ENCODE assay signal across 8 cellular contexts in the genomic region with DNA sequence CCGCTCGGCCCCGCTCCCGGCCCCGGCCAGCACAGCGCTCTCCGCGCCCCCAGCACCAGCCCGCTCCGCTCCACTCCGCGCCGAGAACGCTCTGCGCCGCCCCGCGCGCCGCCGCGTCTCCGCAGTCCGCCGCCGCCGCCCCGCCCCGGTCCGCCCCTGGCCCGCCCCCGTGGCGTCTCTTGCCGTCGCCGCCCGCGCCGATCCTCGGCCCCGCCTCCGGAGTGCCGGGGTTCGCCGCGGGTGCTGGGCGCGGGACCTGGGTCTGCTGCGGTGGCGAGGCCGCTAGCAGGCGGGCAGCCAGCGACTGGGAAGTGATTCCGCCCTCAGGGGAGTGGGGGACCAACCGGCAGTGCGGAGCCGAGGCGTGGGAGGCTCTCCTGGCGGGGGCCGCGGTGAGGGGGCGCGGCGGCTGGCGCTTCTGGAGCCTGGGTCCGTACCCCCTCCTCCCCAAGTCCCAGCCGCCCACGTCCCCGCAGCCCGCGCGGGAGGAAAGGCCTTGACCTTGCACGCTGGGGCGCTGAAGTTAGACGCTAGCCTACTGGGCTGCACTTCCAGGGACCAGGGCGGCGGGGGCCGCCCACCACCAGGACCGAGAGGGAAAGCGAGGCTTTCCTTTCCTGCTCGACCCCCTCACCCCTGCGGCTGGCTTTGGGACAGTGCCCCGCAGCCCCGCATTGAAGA. TPM values are rescaled to one million over a fixed set of nuclear protein-coding genes. Genes with fewer than 3 reads are reported as not detected.
DNase-seq lines count a peak whose midpoint lies in the region; ATAC-seq and TF ChIP-seq lines count a peak whose summit lies in the region.

A gene with protein sequence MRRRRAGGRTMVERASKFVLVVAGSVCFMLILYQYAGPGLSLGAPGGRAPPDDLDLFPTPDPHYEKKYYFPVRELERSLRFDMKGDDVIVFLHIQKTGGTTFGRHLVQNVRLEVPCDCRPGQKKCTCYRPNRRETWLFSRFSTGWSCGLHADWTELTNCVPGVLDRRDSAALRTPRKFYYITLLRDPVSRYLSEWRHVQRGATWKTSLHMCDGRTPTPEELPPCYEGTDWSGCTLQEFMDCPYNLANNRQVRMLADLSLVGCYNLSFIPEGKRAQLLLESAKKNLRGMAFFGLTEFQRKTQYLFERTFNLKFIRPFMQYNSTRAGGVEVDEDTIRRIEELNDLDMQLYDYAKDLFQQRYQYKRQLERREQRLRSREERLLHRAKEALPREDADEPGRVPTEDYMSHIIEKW (minus strand): TSS at position 93 of the 681 bp plus-strand sequence. CDS start 305 bp downstream, outside the sequence.

- peak; percentile 61 for ATAC-seq in GM21381 (IDR thresholded peaks at IDR 0.05; ENCODE audit: unreplicated experiment)
- ATAC-seq in activated T-cell treated with anti-CD3 and anti-CD28 coated beads, Interleukin-2, amount 50 U/mL, for 72 hours (replicated peaks in 1 of 2): peak; percentile 87

- H3K36me3 ChIP-seq in esophagus squamous epithelium: peaks cover 0 to 15% (median 5%) of the 10 kb centered on the region in 3 donors

- peaks cover 0 to 1% of the 10 kb centered on the region in 2 donors for H3K36me3 Mint-ChIP-seq in activated T-cell treated with anti-CD3 and anti-CD28 coated beads, Interleukin-2, amount 50 U/mL, for 72 hours (ENCODE audit: insufficient read depth in 2 of 2)

- no peaks in the 10 kb centered on the region for H3K9me3 ChIP-seq in esophagus squamous epithelium

- peak in 2 of 4 donors; percentile 56 to 58 for TF ChIP-seq POLR2A in esophagus squamous epithelium (IDR thresholded peaks at IDR 0.05)

- H3K4me1 ChIP-seq in esophagus squamous epithelium: peaks cover 44 to 86% (median 47%) of the 10 kb centered on the region in 3 donors

- DNase-seq in D341Med (ENCODE audit: low spot score) (peak; percentile 94), HUDEP-2 (lab: John Stamatoyannopoulos, UW; ENCODE audit: unreplicated experiment in 76 of 76) (peak in 67 of 76 experiments; percentile 2 to 87 (median 69)), RPMI7951 (ENCODE audit: low read depth) (peak; percentile 81), esophagus squamous epithelium (lab: John Stamatoyannopoulos, UW) (peak; percentile 14), myocyte (ENCODE audit: low read depth) (peak; percentile 89)
- peak; percentile 92 to 95 for DNase-seq in activated T-cell treated with anti-CD3 and anti-CD28 coated beads, Interleukin-2, amount 50 U/mL, for 72 hours
- DNase-seq in stimulated activated CD8-positive, alpha-beta memory T cell treated with anti-CD3 and anti-CD28 coated beads, Interleukin-7, amount 100 ng/mL, for 4 hours (ENCODE audit: low read depth in 2 of 2): peak; percentile 64 to 88

- H3K27me3 Mint-ChIP-seq in activated T-cell treated with anti-CD3 and anti-CD28 coated beads, Interleukin-2, amount 50 U/mL, for 72 hours (ENCODE audit: low read depth): peaks cover 12% of the 10 kb centered on the region

- H3K27ac Mint-ChIP-seq in activated T-cell treated with anti-CD3 and anti-CD28 coated beads, Interleukin-2, amount 50 U/mL, for 72 hours: no peak within 1 kb of the TSS

- H3K27ac ChIP-seq in esophagus squamous epithelium: peak within 1 kb of the TSS; percentile 69 to 85 (median 78)

- no peaks in the 10 kb centered on the region for H3K27me3 ChIP-seq in esophagus squamous epithelium

- peak within 1 kb of the TSS; percentile 76 to 94 (median 86) for H3K4me3 ChIP-seq in esophagus squamous epithelium

- intact Hi-C loops in esophagus squamous epithelium (cut with DNase I): loop anchor here (10.0 kb wide), 1 partner anchor 134 kb away; no protein-coding TSS in a partner anchor

- WGBS in esophagus squamous epithelium, 2 donors: 4% methylated on average over 5 of the region's 84 CpGs; no CpG with 5 or more reads in 1 of the 2 donors

- peaks cover 42% of the 10 kb centered on the region for H3K4me1 Mint-ChIP-seq in activated T-cell treated with anti-CD3 and anti-CD28 coated beads, Interleukin-2, amount 50 U/mL, for 72 hours (ENCODE audit: low read depth)

- TF ChIP-seq CTCF in esophagus squamous epithelium (IDR thresholded peaks at IDR 0.05): no peak

- H3K4me3 Mint-ChIP-seq in activated T-cell treated with anti-CD3 and anti-CD28 coated beads, Interleukin-2, amount 50 U/mL, for 72 hours: peak within 1 kb of the TSS; percentile 96 to 98

- no peaks in the 10 kb centered on the region for H3K9me3 Mint-ChIP-seq in activated T-cell treated with anti-CD3 and anti-CD28 coated beads, Interleukin-2, amount 50 U/mL, for 72 hours

RNA-seq across cellular contexts. Expression of the gene that starts here (rescaled TPM):
- total RNA-seq in RPMI7951 (2014; rRNA removed; shearing (Covaris generic)): 2.9 and 4.6 TPM in 2 replicates
- total RNA-seq in activated T-cell treated with anti-CD3 and anti-CD28 coated beads, Interleukin-2, amount 50 U/mL, for 72 hours: 10 to 100 TPM; 10.6 to 11.3 TPM
- total RNA-seq in esophagus squamous epithelium (10 to 100 TPM; 44.7 to 73.8 (median 56.8) TPM), myocyte (30.8 and 43.1 TPM in 2 replicates)
- polyA plus RNA-seq in myocyte (2012): 20.9 TPM

Comparison
In these comparisons a context has a peak if more than half of its experiments do, and no peak if none do; other contexts are left out.
1. Peak in every context shown above with its lines: DNase-seq, ATAC-seq, H3K4me3 ChIP-seq and H3K27ac ChIP-seq.
2. DNase-seq: peak in every context shown above with its lines; median percentile 94 in D341Med; 94 in activated T-cell treated with anti-CD3 and anti-CD28 coated beads, Interleukin-2, amount 50 U/mL, for 72 hours; 89 in myocyte; 81 in RPMI7951; 76 in stimulated activated CD8-positive, alpha-beta memory T cell treated with anti-CD3 and anti-CD28 coated beads, Interleukin-7, amount 100 ng/mL, for 4 hours; 69 in HUDEP-2; 14 in esophagus squamous epithelium.